1 cellular context compared by ENCODE assay signal in the genomic region with DNA sequence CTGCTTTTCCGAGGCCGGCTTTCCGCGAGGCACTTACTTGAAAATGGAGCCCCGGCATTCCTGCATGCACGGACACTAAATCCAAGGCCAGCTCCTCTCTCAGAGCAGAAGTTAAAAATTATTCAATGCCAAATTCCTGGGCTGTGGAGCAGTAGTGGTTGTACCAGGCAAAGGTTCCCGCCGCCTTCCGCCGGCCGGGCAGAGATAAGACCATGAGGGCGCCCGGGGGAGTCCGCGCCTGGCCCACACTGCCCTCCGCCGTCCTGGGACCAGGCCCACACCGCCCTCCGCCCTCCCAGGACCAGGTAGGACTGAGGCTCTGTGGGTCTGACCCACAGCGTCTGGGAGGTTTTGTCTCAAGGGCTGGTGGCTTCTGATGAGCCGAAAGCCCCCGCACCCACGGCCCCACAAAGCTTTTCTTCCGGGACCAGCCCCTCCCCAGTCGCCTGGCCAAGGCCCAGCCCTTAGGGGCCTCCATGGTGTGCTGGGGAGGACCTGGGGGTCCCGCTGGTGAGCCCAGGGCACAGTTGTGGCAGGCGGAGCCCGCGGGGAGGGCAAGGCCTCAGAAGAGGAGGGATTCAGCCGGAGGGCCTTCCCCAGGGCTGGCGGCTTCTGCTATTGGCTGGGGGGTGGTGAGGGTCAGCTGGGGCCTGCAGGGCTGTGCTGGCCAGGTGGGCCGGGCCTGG.
TF ChIP-seq lines count a peak whose summit lies in the region.

No MANE protein-coding gene starts in this region.

TF ChIP-seq in HepG2, 621 proteins besides CTCF, POLR2A, EP300 and RAD21 (continued from another document and continues in another):
- TF ChIP-seq GATAD1 (CRISPR knock-in tag; IDR thresholded peaks at IDR 0.05) (0 out of 2 replicates have a peak, but pooled peaks have one; percentile 20), MAZ (IDR thresholded peaks at IDR 0.05; ENCODE audit: borderline replicate concordance, low read depth, low read length) (no peak), MAZ (CRISPR knock-in tag; IDR thresholded peaks at IDR 0.05; ENCODE audit: low read depth) (no peak; the same call in 1 of the 2 replicates), ZNF326 (CRISPR knock-in tag; IDR thresholded peaks at IDR 0.05; ENCODE audit: borderline replicate concordance) (no peak), HNF4A (CRISPR knock-in tag; IDR thresholded peaks at IDR 0.05) (no peak), KAT2B (IDR thresholded peaks at IDR 0.05; ENCODE audit: borderline replicate concordance, low read depth, low read length) (no peak), MZF1 (CRISPR knock-in tag; IDR thresholded peaks at IDR 0.05; ENCODE audit: borderline replicate concordance) (no peak), ZNF577 (CRISPR knock-in tag; IDR thresholded peaks at IDR 0.05; ENCODE audit: borderline replicate concordance, low read depth) (no peak), ARHGAP35 (CRISPR knock-in tag; IDR thresholded peaks at IDR 0.05; ENCODE audit: borderline replicate concordance) (peak; percentile 74; the same call in 1 of the 2 replicates), ZNF790 (CRISPR knock-in tag; IDR thresholded peaks at IDR 0.05; ENCODE audit: borderline replicate concordance) (no peak), HMG20B (CRISPR knock-in tag; conservative IDR thresholded peaks at IDR 0.05) (no peak), ZNF607 (CRISPR knock-in tag; IDR thresholded peaks at IDR 0.05; ENCODE audit: borderline replicate concordance) (0 out of 2 replicates have a peak, but pooled peaks have one; percentile 30), RORA (CRISPR knock-in tag; IDR thresholded peaks at IDR 0.05) (no peak), SMARCE1 (IDR thresholded peaks at IDR 0.05; ENCODE audit: borderline replicate concordance) (no peak), CCAR2 (optimal IDR thresholded peaks at IDR 0.05; ENCODE audit: low read depth, low read length) (no peak), ZNF121 (CRISPR knock-in tag; IDR thresholded peaks at IDR 0.05) (no peak), KLF13 (CRISPR knock-in tag; IDR thresholded peaks at IDR 0.05) (no peak), IRF2 (CRISPR knock-in tag; IDR thresholded peaks at IDR 0.05) (peak; percentile 36; the same call in 1 of the 2 replicates), ATAD3A (CRISPR knock-in tag; IDR thresholded peaks at IDR 0.05) (no peak), NR3C1 (CRISPR knock-in tag; IDR thresholded peaks at IDR 0.05) (no peak), MXI1 (IDR thresholded peaks at IDR 0.05; ENCODE audit: borderline replicate concordance, low read depth, low read length) (no peak), ZNF567 (CRISPR knock-in tag; IDR thresholded peaks at IDR 0.05; ENCODE audit: borderline replicate concordance) (0 out of 2 replicates have a peak, but pooled peaks have one; percentile 5), REPIN1 (CRISPR knock-in tag; IDR thresholded peaks at IDR 0.05; ENCODE audit: borderline replicate concordance, low read depth) (no peak), ZNF33A (CRISPR knock-in tag; IDR thresholded peaks at IDR 0.05; ENCODE audit: borderline replicate concordance) (peak; percentile 60; the same call in 1 of the 2 replicates), TAF1 (CRISPR knock-in tag; IDR thresholded peaks at IDR 0.05) (peak; percentile 63), KAT7 (CRISPR knock-in tag; IDR thresholded peaks at IDR 0.05; ENCODE audit: borderline replicate concordance) (no peak), MAF1 (CRISPR knock-in tag; IDR thresholded peaks at IDR 0.05; ENCODE audit: borderline replicate concordance) (no peak), NCOA5 (CRISPR knock-in tag; IDR thresholded peaks at IDR 0.05) (no peak), FOXA3 (CRISPR knock-in tag; IDR thresholded peaks at IDR 0.05) (no peak), SAP130 (CRISPR knock-in tag; IDR thresholded peaks at IDR 0.05; ENCODE audit: low read depth) (peak; percentile 56; the same call in 1 of the 2 replicates), ZNF343 (CRISPR knock-in tag; IDR thresholded peaks at IDR 0.05) (no peak), ZFP90 (CRISPR knock-in tag; IDR thresholded peaks at IDR 0.05; ENCODE audit: borderline replicate concordance) (no peak), ZNF460 (CRISPR knock-in tag; IDR thresholded peaks at IDR 0.05; ENCODE audit: borderline replicate concordance) (no peak), ZNF138 (CRISPR knock-in tag; IDR thresholded peaks at IDR 0.05; ENCODE audit: low read depth) (no peak)
- TF ChIP-seq, protein P1, sequence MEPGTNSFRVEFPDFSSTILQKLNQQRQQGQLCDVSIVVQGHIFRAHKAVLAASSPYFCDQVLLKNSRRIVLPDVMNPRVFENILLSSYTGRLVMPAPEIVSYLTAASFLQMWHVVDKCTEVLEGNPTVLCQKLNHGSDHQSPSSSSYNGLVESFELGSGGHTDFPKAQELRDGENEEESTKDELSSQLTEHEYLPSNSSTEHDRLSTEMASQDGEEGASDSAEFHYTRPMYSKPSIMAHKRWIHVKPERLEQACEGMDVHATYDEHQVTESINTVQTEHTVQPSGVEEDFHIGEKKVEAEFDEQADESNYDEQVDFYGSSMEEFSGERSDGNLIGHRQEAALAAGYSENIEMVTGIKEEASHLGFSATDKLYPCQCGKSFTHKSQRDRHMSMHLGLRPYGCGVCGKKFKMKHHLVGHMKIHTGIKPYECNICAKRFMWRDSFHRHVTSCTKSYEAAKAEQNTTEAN (CRISPR knock-in tag; conservative IDR thresholded peaks at IDR 0.05), result no peak
- TF ChIP-seq, protein P2, sequence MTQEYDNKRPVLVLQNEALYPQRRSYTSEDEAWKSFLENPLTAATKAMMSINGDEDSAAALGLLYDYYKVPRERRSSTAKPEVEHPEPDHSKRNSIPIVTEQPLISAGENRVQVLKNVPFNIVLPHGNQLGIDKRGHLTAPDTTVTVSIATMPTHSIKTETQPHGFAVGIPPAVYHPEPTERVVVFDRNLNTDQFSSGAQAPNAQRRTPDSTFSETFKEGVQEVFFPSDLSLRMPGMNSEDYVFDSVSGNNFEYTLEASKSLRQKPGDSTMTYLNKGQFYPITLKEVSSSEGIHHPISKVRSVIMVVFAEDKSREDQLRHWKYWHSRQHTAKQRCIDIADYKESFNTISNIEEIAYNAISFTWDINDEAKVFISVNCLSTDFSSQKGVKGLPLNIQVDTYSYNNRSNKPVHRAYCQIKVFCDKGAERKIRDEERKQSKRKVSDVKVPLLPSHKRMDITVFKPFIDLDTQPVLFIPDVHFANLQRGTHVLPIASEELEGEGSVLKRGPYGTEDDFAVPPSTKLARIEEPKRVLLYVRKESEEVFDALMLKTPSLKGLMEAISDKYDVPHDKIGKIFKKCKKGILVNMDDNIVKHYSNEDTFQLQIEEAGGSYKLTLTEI (CRISPR knock-in tag; conservative IDR thresholded peaks at IDR 0.05), result no peak
- TF ChIP-seq, protein P3, sequence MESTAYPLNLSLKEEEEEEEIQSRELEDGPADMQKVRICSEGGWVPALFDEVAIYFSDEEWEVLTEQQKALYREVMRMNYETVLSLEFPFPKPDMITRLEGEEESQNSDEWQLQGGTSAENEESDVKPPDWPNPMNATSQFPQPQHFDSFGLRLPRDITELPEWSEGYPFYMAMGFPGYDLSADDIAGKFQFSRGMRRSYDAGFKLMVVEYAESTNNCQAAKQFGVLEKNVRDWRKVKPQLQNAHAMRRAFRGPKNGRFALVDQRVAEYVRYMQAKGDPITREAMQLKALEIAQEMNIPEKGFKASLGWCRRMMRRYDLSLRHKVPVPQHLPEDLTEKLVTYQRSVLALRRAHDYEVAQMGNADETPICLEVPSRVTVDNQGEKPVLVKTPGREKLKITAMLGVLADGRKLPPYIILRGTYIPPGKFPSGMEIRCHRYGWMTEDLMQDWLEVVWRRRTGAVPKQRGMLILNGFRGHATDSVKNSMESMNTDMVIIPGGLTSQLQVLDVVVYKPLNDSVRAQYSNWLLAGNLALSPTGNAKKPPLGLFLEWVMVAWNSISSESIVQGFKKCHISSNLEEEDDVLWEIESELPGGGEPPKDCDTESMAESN (CRISPR knock-in tag; conservative IDR thresholded peaks at IDR 0.05), result 0 out of 2 replicates have a peak, but pooled peaks have one; percentile 30
- TF ChIP-seq, protein P4, sequence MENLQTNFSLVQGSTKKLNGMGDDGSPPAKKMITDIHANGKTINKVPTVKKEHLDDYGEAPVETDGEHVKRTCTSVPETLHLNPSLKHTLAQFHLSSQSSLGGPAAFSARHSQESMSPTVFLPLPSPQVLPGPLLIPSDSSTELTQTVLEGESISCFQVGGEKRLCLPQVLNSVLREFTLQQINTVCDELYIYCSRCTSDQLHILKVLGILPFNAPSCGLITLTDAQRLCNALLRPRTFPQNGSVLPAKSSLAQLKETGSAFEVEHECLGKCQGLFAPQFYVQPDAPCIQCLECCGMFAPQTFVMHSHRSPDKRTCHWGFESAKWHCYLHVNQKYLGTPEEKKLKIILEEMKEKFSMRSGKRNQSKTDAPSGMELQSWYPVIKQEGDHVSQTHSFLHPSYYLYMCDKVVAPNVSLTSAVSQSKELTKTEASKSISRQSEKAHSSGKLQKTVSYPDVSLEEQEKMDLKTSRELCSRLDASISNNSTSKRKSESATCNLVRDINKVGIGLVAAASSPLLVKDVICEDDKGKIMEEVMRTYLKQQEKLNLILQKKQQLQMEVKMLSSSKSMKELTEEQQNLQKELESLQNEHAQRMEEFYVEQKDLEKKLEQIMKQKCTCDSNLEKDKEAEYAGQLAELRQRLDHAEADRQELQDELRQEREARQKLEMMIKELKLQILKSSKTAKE (CRISPR knock-in tag; IDR thresholded peaks at IDR 0.05; ENCODE audit: borderline replicate concordance), result peak; percentile 29; the same call in 1 of the 2 replicates
- TF ChIP-seq, protein P5, sequence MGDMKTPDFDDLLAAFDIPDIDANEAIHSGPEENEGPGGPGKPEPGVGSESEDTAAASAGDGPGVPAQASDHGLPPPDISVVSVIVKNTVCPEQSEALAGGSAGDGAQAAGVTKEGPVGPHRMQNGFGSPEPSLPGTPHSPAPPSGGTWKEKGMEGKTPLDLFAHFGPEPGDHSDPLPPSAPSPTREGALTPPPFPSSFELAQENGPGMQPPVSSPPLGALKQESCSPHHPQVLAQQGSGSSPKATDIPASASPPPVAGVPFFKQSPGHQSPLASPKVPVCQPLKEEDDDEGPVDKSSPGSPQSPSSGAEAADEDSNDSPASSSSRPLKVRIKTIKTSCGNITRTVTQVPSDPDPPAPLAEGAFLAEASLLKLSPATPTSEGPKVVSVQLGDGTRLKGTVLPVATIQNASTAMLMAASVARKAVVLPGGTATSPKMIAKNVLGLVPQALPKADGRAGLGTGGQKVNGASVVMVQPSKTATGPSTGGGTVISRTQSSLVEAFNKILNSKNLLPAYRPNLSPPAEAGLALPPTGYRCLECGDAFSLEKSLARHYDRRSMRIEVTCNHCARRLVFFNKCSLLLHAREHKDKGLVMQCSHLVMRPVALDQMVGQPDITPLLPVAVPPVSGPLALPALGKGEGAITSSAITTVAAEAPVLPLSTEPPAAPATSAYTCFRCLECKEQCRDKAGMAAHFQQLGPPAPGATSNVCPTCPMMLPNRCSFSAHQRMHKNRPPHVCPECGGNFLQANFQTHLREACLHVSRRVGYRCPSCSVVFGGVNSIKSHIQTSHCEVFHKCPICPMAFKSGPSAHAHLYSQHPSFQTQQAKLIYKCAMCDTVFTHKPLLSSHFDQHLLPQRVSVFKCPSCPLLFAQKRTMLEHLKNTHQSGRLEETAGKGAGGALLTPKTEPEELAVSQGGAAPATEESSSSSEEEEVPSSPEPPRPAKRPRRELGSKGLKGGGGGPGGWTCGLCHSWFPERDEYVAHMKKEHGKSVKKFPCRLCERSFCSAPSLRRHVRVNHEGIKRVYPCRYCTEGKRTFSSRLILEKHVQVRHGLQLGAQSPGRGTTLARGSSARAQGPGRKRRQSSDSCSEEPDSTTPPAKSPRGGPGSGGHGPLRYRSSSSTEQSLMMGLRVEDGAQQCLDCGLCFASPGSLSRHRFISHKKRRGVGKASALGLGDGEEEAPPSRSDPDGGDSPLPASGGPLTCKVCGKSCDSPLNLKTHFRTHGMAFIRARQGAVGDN (CRISPR knock-in tag; IDR thresholded peaks at IDR 0.05), result peak; percentile 72
- TF ChIP-seq, protein P6, sequence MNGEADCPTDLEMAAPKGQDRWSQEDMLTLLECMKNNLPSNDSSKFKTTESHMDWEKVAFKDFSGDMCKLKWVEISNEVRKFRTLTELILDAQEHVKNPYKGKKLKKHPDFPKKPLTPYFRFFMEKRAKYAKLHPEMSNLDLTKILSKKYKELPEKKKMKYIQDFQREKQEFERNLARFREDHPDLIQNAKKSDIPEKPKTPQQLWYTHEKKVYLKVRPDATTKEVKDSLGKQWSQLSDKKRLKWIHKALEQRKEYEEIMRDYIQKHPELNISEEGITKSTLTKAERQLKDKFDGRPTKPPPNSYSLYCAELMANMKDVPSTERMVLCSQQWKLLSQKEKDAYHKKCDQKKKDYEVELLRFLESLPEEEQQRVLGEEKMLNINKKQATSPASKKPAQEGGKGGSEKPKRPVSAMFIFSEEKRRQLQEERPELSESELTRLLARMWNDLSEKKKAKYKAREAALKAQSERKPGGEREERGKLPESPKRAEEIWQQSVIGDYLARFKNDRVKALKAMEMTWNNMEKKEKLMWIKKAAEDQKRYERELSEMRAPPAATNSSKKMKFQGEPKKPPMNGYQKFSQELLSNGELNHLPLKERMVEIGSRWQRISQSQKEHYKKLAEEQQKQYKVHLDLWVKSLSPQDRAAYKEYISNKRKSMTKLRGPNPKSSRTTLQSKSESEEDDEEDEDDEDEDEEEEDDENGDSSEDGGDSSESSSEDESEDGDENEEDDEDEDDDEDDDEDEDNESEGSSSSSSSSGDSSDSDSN (CRISPR knock-in tag; IDR thresholded peaks at IDR 0.05), result peak; percentile 64
- TF ChIP-seq, protein P7, sequence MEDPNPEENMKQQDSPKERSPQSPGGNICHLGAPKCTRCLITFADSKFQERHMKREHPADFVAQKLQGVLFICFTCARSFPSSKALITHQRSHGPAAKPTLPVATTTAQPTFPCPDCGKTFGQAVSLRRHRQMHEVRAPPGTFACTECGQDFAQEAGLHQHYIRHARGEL (CRISPR knock-in tag; IDR thresholded peaks at IDR 0.05), result no peak
- TF ChIP-seq, protein P8, sequence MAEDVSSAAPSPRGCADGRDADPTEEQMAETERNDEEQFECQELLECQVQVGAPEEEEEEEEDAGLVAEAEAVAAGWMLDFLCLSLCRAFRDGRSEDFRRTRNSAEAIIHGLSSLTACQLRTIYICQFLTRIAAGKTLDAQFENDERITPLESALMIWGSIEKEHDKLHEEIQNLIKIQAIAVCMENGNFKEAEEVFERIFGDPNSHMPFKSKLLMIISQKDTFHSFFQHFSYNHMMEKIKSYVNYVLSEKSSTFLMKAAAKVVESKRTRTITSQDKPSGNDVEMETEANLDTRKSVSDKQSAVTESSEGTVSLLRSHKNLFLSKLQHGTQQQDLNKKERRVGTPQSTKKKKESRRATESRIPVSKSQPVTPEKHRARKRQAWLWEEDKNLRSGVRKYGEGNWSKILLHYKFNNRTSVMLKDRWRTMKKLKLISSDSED (CRISPR knock-in tag; IDR thresholded peaks at IDR 0.05), result no peak
- TF ChIP-seq, protein P9, sequence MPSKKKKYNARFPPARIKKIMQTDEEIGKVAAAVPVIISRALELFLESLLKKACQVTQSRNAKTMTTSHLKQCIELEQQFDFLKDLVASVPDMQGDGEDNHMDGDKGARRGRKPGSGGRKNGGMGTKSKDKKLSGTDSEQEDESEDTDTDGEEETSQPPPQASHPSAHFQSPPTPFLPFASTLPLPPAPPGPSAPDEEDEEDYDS (CRISPR knock-in tag; IDR thresholded peaks at IDR 0.05), result peak; percentile 57; the same call in 1 of the 2 replicates
